Comparison of ENCODE assay signal across 19 cellular contexts in the genomic region with DNA sequence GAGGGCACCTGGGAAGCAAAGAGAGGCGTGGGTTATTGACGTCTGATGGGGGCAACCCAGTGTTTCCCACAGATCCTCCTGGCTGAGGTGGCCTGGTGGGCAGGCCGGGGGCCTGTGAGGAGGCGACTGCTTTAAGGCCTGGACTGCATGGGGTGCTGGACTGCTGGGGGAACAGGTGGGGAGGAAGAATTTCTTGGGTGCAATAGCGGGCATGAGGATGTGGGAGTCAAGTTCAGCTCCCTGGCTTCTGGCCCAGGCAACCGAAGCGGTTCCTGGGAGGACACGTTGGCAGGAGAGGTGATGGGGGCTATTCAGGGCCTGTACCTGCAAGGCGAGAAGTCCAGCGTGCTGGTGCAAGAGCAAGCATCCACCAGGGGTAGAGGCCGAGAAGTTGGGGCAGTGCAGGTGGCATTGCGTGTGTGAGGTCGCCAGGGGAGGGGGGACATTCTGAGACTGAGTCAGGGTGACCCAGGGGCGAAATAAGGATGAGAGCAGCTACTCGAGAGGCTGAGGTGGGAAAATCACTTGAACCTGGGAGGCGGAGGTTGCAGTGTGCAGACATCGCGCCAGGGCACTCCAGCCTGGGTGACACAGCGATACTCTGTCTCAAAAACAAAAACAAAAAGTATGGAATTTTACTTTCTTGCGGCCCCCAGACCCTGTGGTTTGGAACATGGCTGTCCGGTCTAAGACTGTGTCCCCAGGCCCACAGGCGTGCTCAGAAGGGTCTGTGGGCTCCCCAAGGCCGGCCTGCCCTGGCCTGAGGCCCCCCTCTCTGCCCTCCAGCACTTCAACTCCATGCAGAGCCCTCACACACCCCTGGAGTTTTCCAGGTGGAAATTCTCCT. TPM values are rescaled to one million over a fixed set of nuclear protein-coding genes. Genes with fewer than 3 reads are reported as not detected.
DNase-seq lines count a peak whose midpoint lies in the region; ATAC-seq, FAIRE-seq and TF ChIP-seq lines count a peak whose summit lies in the region.
"Had no signal": no experiment of that assay in that cellular context is flagged by ENCODE, and none has a peak within 500 bp of the region (broad histone marks: within the 10 kb centered on the region; RNA-seq: fewer than 3 reads in every experiment).

No MANE protein-coding gene starts in this region.

- H3K4me3 ChIP-seq in GM23338: no peak overlapping the region
- no peak overlapping the region for H3K4me3 ChIP-seq in colonic mucosa
- H3K4me3 ChIP-seq in suprapubic skin: no peak overlapping the region
- H3K4me3 ChIP-seq: BLaER1, PC-9 had no signal

- FAIRE-seq in RCC 7860 (lab: Jason Lieb, UNC): no peak

- H3K36me3 ChIP-seq in GM23338 (ENCODE audit: insufficient read depth) (no peaks in the 10 kb centered on the region), colonic mucosa (no peaks in the 10 kb centered on the region), suprapubic skin (no peaks in the 10 kb centered on the region)
- H3K36me3 ChIP-seq: BLaER1 had no signal

- H3K27me3 Mint-ChIP-seq in GM23338 (ENCODE audit: insufficient read depth, low read depth, poor library complexity) (peaks cover 16% of the 10 kb centered on the region), nephron (ENCODE audit: low read depth) (peaks cover 67% of the 10 kb centered on the region), T-cell (peaks cover 9 to 13% of the 10 kb centered on the region in 2 donors)
- no peaks in the 10 kb centered on the region for H3K27me3 Mint-ChIP-seq in activated naive CD4-positive, alpha-beta T cell treated with anti-CD3 and anti-CD28 coated beads, Interleukin-2, amount 10 ng/mL, durations not matched to agents 7 days and 5 days

- intact Hi-C loops in colonic mucosa (cut with DNase I): no loop called here

- H3K4me3 Mint-ChIP-seq in GM23338 (no peak overlapping the region), nephron (peak overlapping the region in 1 of 3 experiments; percentile 27), T-cell (no peak overlapping the region)
- H3K4me3 Mint-ChIP-seq in activated naive CD4-positive, alpha-beta T cell treated with anti-CD3 and anti-CD28 coated beads, Interleukin-2, amount 10 ng/mL, durations not matched to agents 7 days and 5 days: no peak overlapping the region
- H3K4me3 Mint-ChIP-seq: CD8-positive, alpha-beta memory T cell had no signal

- ATAC-seq in GM23338 (no peak), HG03432 (IDR thresholded peaks at IDR 0.05; ENCODE audit: unreplicated experiment) (no peak), T-cell (replicated peaks in 1 of 4) (no peak)

- TF ChIP-seq POLR2A in suprapubic skin (IDR thresholded peaks at IDR 0.05): no peak

- H3K27ac ChIP-seq in GM23338 (ENCODE audit: low read depth): no peak overlapping the region
- H3K27ac ChIP-seq in colonic mucosa: no peak overlapping the region
- H3K27ac ChIP-seq in suprapubic skin: no peak overlapping the region
- H3K27ac ChIP-seq: BLaER1, PC-9 had no signal

- 91% methylated on average over 23 of the region's 23 CpGs for WGBS in suprapubic skin

- no peaks in the 10 kb centered on the region for H3F3A ChIP-seq in GM23338 (replicated peaks; ENCODE audit: low read depth)

- H4K20me1 ChIP-seq in GM23338 (replicated peaks; ENCODE audit: insufficient read depth): no peaks in the 10 kb centered on the region
- H4K20me1 ChIP-seq: BLaER1 had no signal

- peaks cover 6% of the 10 kb centered on the region for H3K4me1 Mint-ChIP-seq in GM23338
- peaks cover 54% of the 10 kb centered on the region for H3K4me1 Mint-ChIP-seq in nephron
- H3K4me1 Mint-ChIP-seq in activated naive CD4-positive, alpha-beta T cell treated with anti-CD3 and anti-CD28 coated beads, Interleukin-2, amount 10 ng/mL, durations not matched to agents 7 days and 5 days: no peaks in the 10 kb centered on the region
- H3K4me1 Mint-ChIP-seq in T-cell: no peaks in the 10 kb centered on the region
- H3K4me1 Mint-ChIP-seq: CD8-positive, alpha-beta memory T cell had no signal

- H3K27ac Mint-ChIP-seq in GM23338: no peak overlapping the region
- peak overlapping the region in 2 of 3 experiments; percentile 89 to 93 for H3K27ac Mint-ChIP-seq in nephron
- H3K27ac Mint-ChIP-seq in activated naive CD4-positive, alpha-beta T cell treated with anti-CD3 and anti-CD28 coated beads, Interleukin-2, amount 10 ng/mL, durations not matched to agents 7 days and 5 days: no peak overlapping the region
- no peak overlapping the region for H3K27ac Mint-ChIP-seq in T-cell

- POLR2A ChIA-PET in T-cell (lab: Charles Lee): no interaction called here

- H3K9me2 ChIP-seq in GM23338 (ENCODE audit: insufficient read depth): no peaks in the 10 kb centered on the region

- H3K27me3 ChIP-seq in GM23338 (ENCODE audit: insufficient read depth) (no peaks in the 10 kb centered on the region), colonic mucosa (no peaks in the 10 kb centered on the region), suprapubic skin (no peaks in the 10 kb centered on the region)
- H3K27me3 ChIP-seq: BLaER1 had no signal

- no peak for TF ChIP-seq EP300 in suprapubic skin (IDR thresholded peaks at IDR 0.05)

- H2AFZ ChIP-seq in GM23338: peak overlapping the region; percentile 69
- H2AFZ ChIP-seq: PC-9 had no signal

- H3K9me3 Mint-ChIP-seq in GM23338 (no peaks in the 10 kb centered on the region; the same call in 2 of the 3 replicates), nephron (no peaks in the 10 kb centered on the region), T-cell (no peaks in the 10 kb centered on the region)
- no peaks in the 10 kb centered on the region for H3K9me3 Mint-ChIP-seq in activated naive CD4-positive, alpha-beta T cell treated with anti-CD3 and anti-CD28 coated beads, Interleukin-2, amount 10 ng/mL, durations not matched to agents 7 days and 5 days
- H3K9me3 Mint-ChIP-seq: CD8-positive, alpha-beta memory T cell had no signal

- no peak for DNase-seq in GM23338 (ENCODE audit: low spot score)
- DNase-seq in colonic mucosa: peak; percentile 16
- peak; percentile 41 to 50 for DNase-seq in suprapubic skin (ENCODE audit: low spot score in 2 of 2)
- no peak for DNase-seq in RCC 7860 (ENCODE audit: low spot score)
- no peak for DNase-seq in activated naive CD4-positive, alpha-beta T cell treated with anti-CD3 and anti-CD28 coated beads, Interleukin-2, amount 10 ng/mL, durations not matched to agents 7 days and 5 days
- no peak for DNase-seq in T-cell
- DNase-seq: CD8-positive, alpha-beta memory T cell; DND-41; GF-D8; GOT3; KBM-7; NCI-H1048; NCI-H1694; NCI-H345; NCI-H748 treated with DMSO at 0.1 percent for 48 hours; PC-9 had no signal

- no peaks in the 10 kb centered on the region for H3K79me2 ChIP-seq in GM23338 (replicated peaks; ENCODE audit: insufficient read depth)

- CTCF ChIA-PET in activated naive CD4-positive, alpha-beta T cell treated with anti-CD3 and anti-CD28 coated beads, Interleukin-2, amount 10 ng/mL, durations not matched to agents 7 days and 5 days (lab: Charles Lee): no interaction called here
- CTCF ChIA-PET in T-cell (lab: Charles Lee): no interaction called here

- H3K4me1 ChIP-seq in GM23338 (ENCODE audit: insufficient read depth): peaks cover 3% of the 10 kb centered on the region
- H3K4me1 ChIP-seq in colonic mucosa: peaks cover 5% of the 10 kb centered on the region
- peaks cover 36% of the 10 kb centered on the region for H3K4me1 ChIP-seq in suprapubic skin

- H3K9me3 ChIP-seq in colonic mucosa (no peaks in the 10 kb centered on the region), suprapubic skin (no peaks in the 10 kb centered on the region)
- H3K9me3 ChIP-seq: BLaER1 had no signal

- no peak overlapping the region for H3K4me2 ChIP-seq in GM23338
- H3K4me2 ChIP-seq: BLaER1, PC-9 had no signal

- no peak overlapping the region for H3K9ac ChIP-seq in colonic mucosa (ENCODE audit: low read depth in 2 of 2, low read length in 2 of 2)
- H3K9ac ChIP-seq: BLaER1 had no signal

- H3K36me3 Mint-ChIP-seq in GM23338 (ENCODE audit: low read depth): no peaks in the 10 kb centered on the region
- no peaks in the 10 kb centered on the region for H3K36me3 Mint-ChIP-seq in nephron (ENCODE audit: low read depth)
- H3K36me3 Mint-ChIP-seq in activated naive CD4-positive, alpha-beta T cell treated with anti-CD3 and anti-CD28 coated beads, Interleukin-2, amount 10 ng/mL, durations not matched to agents 7 days and 5 days: no peaks in the 10 kb centered on the region
- no peaks in the 10 kb centered on the region for H3K36me3 Mint-ChIP-seq in T-cell
- H3K36me3 Mint-ChIP-seq: CD8-positive, alpha-beta memory T cell had no signal

- TF ChIP-seq CTCF in GM23338 (conservative IDR thresholded peaks at IDR 0.05; ENCODE audit: low read depth in 2 of 2) (no peak), colonic mucosa (IDR thresholded peaks at IDR 0.05) (no peak), nephron (IDR thresholded peaks at IDR 0.05; ENCODE audit: unreplicated experiment in 3 of 3) (no peak), suprapubic skin (IDR thresholded peaks at IDR 0.05) (no peak)

TF ChIP-seq in GM23338, 12 proteins besides CTCF, POLR2A, EP300 and RAD21 (continues in another document):
- no peak for TF ChIP-seq POLR2AphosphoS5 (IDR thresholded peaks at IDR 0.05; ENCODE audit: low read depth)
- TF ChIP-seq EZH2phosphoT487 (IDR thresholded peaks at IDR 0.05; ENCODE audit: unreplicated experiment): no peak
- no peak for TF ChIP-seq ZNF331 (CRISPR knock-in tag; IDR thresholded peaks at IDR 0.05; ENCODE audit: low read depth)
- TF ChIP-seq STAT1 (IDR thresholded peaks at IDR 0.05; ENCODE audit: unreplicated experiment): no peak
- TF ChIP-seq CREB1 (CRISPR knock-in tag; IDR thresholded peaks at IDR 0.05; ENCODE audit: low read depth): no peak
- TF ChIP-seq, protein P1, sequence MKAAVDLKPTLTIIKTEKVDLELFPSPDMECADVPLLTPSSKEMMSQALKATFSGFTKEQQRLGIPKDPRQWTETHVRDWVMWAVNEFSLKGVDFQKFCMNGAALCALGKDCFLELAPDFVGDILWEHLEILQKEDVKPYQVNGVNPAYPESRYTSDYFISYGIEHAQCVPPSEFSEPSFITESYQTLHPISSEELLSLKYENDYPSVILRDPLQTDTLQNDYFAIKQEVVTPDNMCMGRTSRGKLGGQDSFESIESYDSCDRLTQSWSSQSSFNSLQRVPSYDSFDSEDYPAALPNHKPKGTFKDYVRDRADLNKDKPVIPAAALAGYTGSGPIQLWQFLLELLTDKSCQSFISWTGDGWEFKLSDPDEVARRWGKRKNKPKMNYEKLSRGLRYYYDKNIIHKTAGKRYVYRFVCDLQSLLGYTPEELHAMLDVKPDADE (IDR thresholded peaks at IDR 0.05): no peak
- TF ChIP-seq EZH2 (IDR thresholded peaks at IDR 0.05; ENCODE audit: low read depth, unreplicated experiment): no peak

RNA-seq across cellular contexts. Expression of a gene that starts 53.6 kb away (rescaled TPM):
- 4.0 and 5.6 TPM in 2 replicates for total RNA-seq in GM23338 (2014; rRNA removed; shearing (Covaris generic))
- polyA plus RNA-seq in GM23338 (2016; fragmentation: Nextera tagmentation; extraction: Ambion mirVana): 1.1 TPM in 2 replicates
- total RNA-seq in colonic mucosa (10 to 100 TPM in 1 of 2 donors, 1 to 10 TPM in 1; 6.9 to 12.6 TPM), suprapubic skin (10 to 100 TPM in 3 of 4 donors, 1 to 10 TPM in 1; 7.7 to 30.7 (median 25.1) TPM), T-cell (under 1 TPM in 3 of 5 donors, not detected in 2; 0.22 to 0.56 (median 0.44) TPM)
- total RNA-seq: CD8-positive, alpha-beta memory T cell had no signal
- polyA plus RNA-seq: CD8-positive, alpha-beta memory T cell had no signal

Comparison
In these comparisons a context has a peak if more than half of its experiments do, and no peak if none do; other contexts are left out.
1. DNase-seq: peak in colonic mucosa (single experiment) and suprapubic skin (2 of 2); none in GM23338 (single experiment), RCC 7860 (single experiment), activated naive CD4-positive, alpha-beta T cell treated with anti-CD3 and anti-CD28 coated beads, Interleukin-2, amount 10 ng/mL, durations not matched to agents 7 days and 5 days (single experiment) and T-cell (0 of 34).
2. H3K27ac Mint-ChIP-seq: peak in nephron (2 of 3); none in GM23338 (single experiment), activated naive CD4-positive, alpha-beta T cell treated with anti-CD3 and anti-CD28 coated beads, Interleukin-2, amount 10 ng/mL, durations not matched to agents 7 days and 5 days (single experiment) and T-cell (0 of 2).